In the genomic region with DNA sequence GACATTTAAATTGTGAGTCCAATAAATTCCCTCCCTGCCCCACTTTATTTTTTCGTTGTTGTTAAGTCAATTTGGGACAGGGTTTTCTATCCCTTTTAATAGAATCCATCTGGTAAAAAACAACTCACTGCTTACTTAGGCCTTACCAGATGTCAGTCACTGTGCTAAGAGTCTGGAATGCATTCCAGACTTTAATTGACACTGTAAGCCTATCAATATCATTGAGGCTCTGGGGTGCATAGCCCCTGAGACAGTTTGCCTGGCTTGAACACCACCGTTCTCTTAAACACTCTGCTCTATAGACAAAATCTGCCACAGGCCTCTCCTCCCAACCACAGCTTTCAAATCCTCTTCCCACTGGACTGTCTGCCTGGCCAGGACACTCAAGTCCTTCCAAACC, we compare ENCODE assay signal across 9 cellular contexts.
"Had no signal": no experiment of that assay in that cellular context is flagged by ENCODE, and none has a peak within 500 bp of the region (broad histone marks: within the 10 kb centered on the region; RNA-seq: fewer than 3 reads in every experiment).

No MANE protein-coding gene starts in this region.

- H3K4me3 ChIP-seq: GM23248, HAP-1 had no signal

- DNase-seq: GM23248, GOT3, H7, HFFc6 had no signal

- H3K36me3 ChIP-seq: HAP-1 had no signal

- H3K4me3 Mint-ChIP-seq: HFFc6, IgD-negative memory B cell had no signal

- H3K9ac ChIP-seq: GM23248 had no signal

- H3K27ac Mint-ChIP-seq: HFFc6, IgD-negative memory B cell had no signal

- H3K9me3 ChIP-seq: HAP-1 had no signal

- H3K4me1 Mint-ChIP-seq: IgD-negative memory B cell had no signal

- H2AFZ ChIP-seq: GM23248 had no signal

- ATAC-seq: HCT116, HepG2 had no signal

- H3K27ac ChIP-seq: GM23248, HL-60 had no signal

- H3K27me3 Mint-ChIP-seq: IgD-negative memory B cell had no signal

- H3K36me3 Mint-ChIP-seq: IgD-negative memory B cell had no signal

- H3K4me1 ChIP-seq: HAP-1 had no signal
